ENCODE assay signal across 1 cellular context in genomic region chr19:54201980-54202379, GRCh38.
TF ChIP-seq lines count a peak whose summit lies in the region.

No MANE protein-coding gene starts in this region.

TF ChIP-seq in HCT116, 20 proteins besides CTCF, POLR2A, EP300 and RAD21 (continued from another document):
- TF ChIP-seq REST (IDR thresholded peaks at IDR 0.05; ENCODE audit: low read depth) = no peak
- TF ChIP-seq, protein P1, sequence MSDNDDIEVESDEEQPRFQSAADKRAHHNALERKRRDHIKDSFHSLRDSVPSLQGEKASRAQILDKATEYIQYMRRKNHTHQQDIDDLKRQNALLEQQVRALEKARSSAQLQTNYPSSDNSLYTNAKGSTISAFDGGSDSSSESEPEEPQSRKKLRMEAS (IDR thresholded peaks at IDR 0.05) = no peak
- no peak for TF ChIP-seq CBX3 (IDR thresholded peaks at IDR 0.05; ENCODE audit: low read depth)
- no peak for TF ChIP-seq EZH2 (IDR thresholded peaks at IDR 0.05)
- TF ChIP-seq EGR1 (IDR thresholded peaks at IDR 0.05; ENCODE audit: low read depth) = no peak
- TF ChIP-seq, protein P2, sequence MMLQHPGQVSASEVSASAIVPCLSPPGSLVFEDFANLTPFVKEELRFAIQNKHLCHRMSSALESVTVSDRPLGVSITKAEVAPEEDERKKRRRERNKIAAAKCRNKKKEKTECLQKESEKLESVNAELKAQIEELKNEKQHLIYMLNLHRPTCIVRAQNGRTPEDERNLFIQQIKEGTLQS (IDR thresholded peaks at IDR 0.05) = no peak
- TF ChIP-seq TCF7L2 (IDR thresholded peaks at IDR 0.05; ENCODE audit: borderline replicate concordance, extremely low read depth, insufficient read depth, insufficient read length) = no peak
- no peak for TF ChIP-seq SIN3A (IDR thresholded peaks at IDR 0.05; ENCODE audit: low read depth)
- TF ChIP-seq POLR2AphosphoS5 (IDR thresholded peaks at IDR 0.05; ENCODE audit: low read depth, low read length) = no peak
- TF ChIP-seq JUND (IDR thresholded peaks at IDR 0.05) = no peak
- TF ChIP-seq FOSL1 (IDR thresholded peaks at IDR 0.05; ENCODE audit: low read depth) = no peak
- no peak for TF ChIP-seq YY1 (IDR thresholded peaks at IDR 0.05; ENCODE audit: extremely low read depth, insufficient replicate concordance, low read depth, low read length)
- TF ChIP-seq ELF1 (IDR thresholded peaks at IDR 0.05; ENCODE audit: borderline replicate concordance, low read depth) = no peak
- no peak for TF ChIP-seq SRF (IDR thresholded peaks at IDR 0.05; ENCODE audit: low read depth)
